14 cellular contexts compared by ENCODE assay signal in genomic region chr14:92719890-92720323, GRCh38. TPM values are rescaled to one million over a fixed set of nuclear protein-coding genes. Genes with fewer than 3 reads are reported as not detected.
DNase-seq lines count a peak whose midpoint lies in the region; ATAC-seq and TF ChIP-seq lines count a peak whose summit lies in the region.
"Had no signal": no experiment of that assay in that cellular context is flagged by ENCODE, and none has a peak within 500 bp of the region (broad histone marks: within the 10 kb centered on the region; RNA-seq: fewer than 3 reads in every experiment).

No MANE protein-coding gene starts in this region.

- CTCF ChIA-PET in CD8-positive, alpha-beta T cell (lab: Charles Lee), result no interaction called here

- POLR2A ChIA-PET in CD8-positive, alpha-beta T cell (lab: Charles Lee), result no interaction called here

- H3K27ac Mint-ChIP-seq in CD8-positive, alpha-beta T cell, result no peak overlapping the region

- DNase-seq in GM04504 (ENCODE audit: low read depth), result peak; percentile 25
- peak in 1 of 3 donors; percentile 87 for DNase-seq in Peyer's patch
- peak; percentile 66 for DNase-seq in hepatocyte (ENCODE audit: low spot score)
- DNase-seq in suprapubic skin (ENCODE audit: low spot score in 2 of 2), result no peak
- DNase-seq in GM19240 (ENCODE audit: insufficient read length, low spot score), result no peak
- DNase-seq in CD8-positive, alpha-beta T cell, result no peak
- DNase-seq: activated CD4-positive, alpha-beta T cell treated with anti-CD3 and anti-CD28 coated beads for 4 hours; activated gamma-delta T cell treated with Interleukin-2 at 50 U/mL for 16 hours; DND-41; NCI-H524; stimulated activated CD4-positive, alpha-beta T cell treated with anti-CD3 and anti-CD28 coated beads, Interleukin-12 subunit alpha, Interleukin-12 subunit beta, amount 100 ng/mL, for 4 hours had no signal

- H3K27ac ChIP-seq in Peyer's patch (peak overlapping the region in 3 of 4 donors; percentile 32 to 74 (median 50)), hepatocyte (peak overlapping the region; percentile 61), suprapubic skin (peak overlapping the region; percentile 48)
- no peak overlapping the region for H3K27ac ChIP-seq in CD8-positive, alpha-beta T cell (ENCODE audit: low read depth, low read length)

- no peak overlapping the region for H3K4me3 ChIP-seq in Peyer's patch
- no peak overlapping the region for H3K4me3 ChIP-seq in hepatocyte
- H3K4me3 ChIP-seq in suprapubic skin, result no peak overlapping the region
- no peak overlapping the region for H3K4me3 ChIP-seq in CD8-positive, alpha-beta T cell (ENCODE audit: low read depth, low read length)
- H3K4me3 ChIP-seq: K562 had no signal

- H3K9me3 Mint-ChIP-seq in CD8-positive, alpha-beta T cell, result no peaks in the 10 kb centered on the region

- H3K36me3 ChIP-seq in Peyer's patch (peaks cover 0 to 5% (median 0%) of the 10 kb centered on the region in 3 donors), hepatocyte (replicated peaks; ENCODE audit: insufficient read depth, low read depth) (no peaks in the 10 kb centered on the region), suprapubic skin (peaks cover 4% of the 10 kb centered on the region)
- no peaks in the 10 kb centered on the region for H3K36me3 ChIP-seq in CD8-positive, alpha-beta T cell (ENCODE audit: insufficient read depth, low read length)

- whole genome bisulfite sequencing in hepatocyte (ENCODE audit: low lambda C conversion rate, missing lambda C conversion rate), result 42% methylated on average over 5 of the region's 5 CpGs
- WGBS in suprapubic skin, result 45% methylated on average over 5 of the region's 5 CpGs

- H3K79me2 ChIP-seq in hepatocyte, result peaks cover 12% of the 10 kb centered on the region

- H3K4me1 Mint-ChIP-seq in CD8-positive, alpha-beta T cell (ENCODE audit: low read depth), result no peaks in the 10 kb centered on the region

- no peak overlapping the region for H2AFZ ChIP-seq in hepatocyte

- TF ChIP-seq POLR2A in Peyer's patch (IDR thresholded peaks at IDR 0.05) (no peak), suprapubic skin (IDR thresholded peaks at IDR 0.05) (no peak)

- no peaks in the 10 kb centered on the region for H3K27me3 Mint-ChIP-seq in CD8-positive, alpha-beta T cell (ENCODE audit: low read depth)

- H3K36me3 Mint-ChIP-seq in CD8-positive, alpha-beta T cell, result peaks cover 14% of the 10 kb centered on the region

- H3K27me3 ChIP-seq in Peyer's patch, result no peaks in the 10 kb centered on the region
- H3K27me3 ChIP-seq in hepatocyte, result no peaks in the 10 kb centered on the region
- no peaks in the 10 kb centered on the region for H3K27me3 ChIP-seq in suprapubic skin
- H3K27me3 ChIP-seq in CD8-positive, alpha-beta T cell (ENCODE audit: insufficient read depth, low read length), result no peaks in the 10 kb centered on the region

- no peak for TF ChIP-seq EP300 in suprapubic skin (IDR thresholded peaks at IDR 0.05)

- ATAC-seq in HG02981 (IDR thresholded peaks at IDR 0.05; ENCODE audit: unreplicated experiment) (no peak), HG03175 (IDR thresholded peaks at IDR 0.05; ENCODE audit: unreplicated experiment) (no peak)
- ATAC-seq in CD8-positive, alpha-beta T cell, result no peak
- ATAC-seq: K562 had no signal

- intact Hi-C loops in CD8-positive, alpha-beta T cell (cut with DNase I, micrococcal nuclease), result no loop called here

- H3K4me3 Mint-ChIP-seq in CD8-positive, alpha-beta T cell, result no peak overlapping the region

- H3K9me2 ChIP-seq in hepatocyte (replicated peaks; ENCODE audit: insufficient read depth), result no peaks in the 10 kb centered on the region

- no peaks in the 10 kb centered on the region for H4K20me1 ChIP-seq in hepatocyte (ENCODE audit: insufficient read depth, poor library complexity, severe bottlenecking)

- TF ChIP-seq CTCF in Peyer's patch (IDR thresholded peaks at IDR 0.05), result no peak
- TF ChIP-seq CTCF in hepatocyte (IDR thresholded peaks at IDR 0.05; ENCODE audit: poor library complexity), result no peak
- TF ChIP-seq CTCF in suprapubic skin (IDR thresholded peaks at IDR 0.05), result no peak
- no peak for TF ChIP-seq CTCF in CD8-positive, alpha-beta T cell (IDR thresholded peaks at IDR 0.05)

- peak overlapping the region; percentile 16 for H3K4me2 ChIP-seq in hepatocyte

- H3K4me1 ChIP-seq in Peyer's patch (peaks cover 0 to 15% (median 0%) of the 10 kb centered on the region in 4 donors), hepatocyte (ENCODE audit: insufficient read depth) (peaks cover 8% of the 10 kb centered on the region), suprapubic skin (peaks cover 9% of the 10 kb centered on the region)
- no peaks in the 10 kb centered on the region for H3K4me1 ChIP-seq in CD8-positive, alpha-beta T cell (ENCODE audit: insufficient read depth, low read length)

- H3K9me3 ChIP-seq in Peyer's patch, result no peaks in the 10 kb centered on the region
- no peaks in the 10 kb centered on the region for H3K9me3 ChIP-seq in hepatocyte (ENCODE audit: low read depth)
- no peaks in the 10 kb centered on the region for H3K9me3 ChIP-seq in suprapubic skin
- H3K9me3 ChIP-seq in CD8-positive, alpha-beta T cell (ENCODE audit: low read length), result no peaks in the 10 kb centered on the region

RNA-seq across cellular contexts. Expression of gene LGMN, which starts 28.5 kb away (rescaled TPM):
- 100 to 1,000 TPM in 1 of 4 donors, 10 to 100 TPM in 3; 16.5 to 108 (median 82.5) TPM for total RNA-seq in Peyer's patch
- 125 and 130 TPM in 2 replicates for total RNA-seq in hepatocyte
- 139 and 169 TPM in 2 replicates for polyA plus RNA-seq in hepatocyte
- total RNA-seq in suprapubic skin, result 10 to 100 TPM; 35.8 to 41.9 (median 39.2) TPM
- total RNA-seq in CD8-positive, alpha-beta T cell, result 1 to 10 TPM; 2.4 to 3.4 TPM

Comparison
In these comparisons a context has a peak if more than half of its experiments do, and no peak if none do; other contexts are left out.
1. DNase-seq: peak in GM04504 (single experiment) and hepatocyte (single experiment); none in suprapubic skin (0 of 2), GM19240 (single experiment) and CD8-positive, alpha-beta T cell (0 of 7).